ENCODE assay signal across 29 cellular contexts in genomic region chr10:2844925-2845324, GRCh38.
"Had no signal": no experiment of that assay in that cellular context is flagged by ENCODE, and none has a peak within 500 bp of the region (broad histone marks: within the 10 kb centered on the region; RNA-seq: fewer than 3 reads in every experiment).

No MANE protein-coding gene starts in this region.

- H3K4me1 ChIP-seq: adrenal gland, body of pancreas, breast epithelium had no signal

- H3K36me3 ChIP-seq: adrenal gland, brain microvascular endothelial cell, breast epithelium had no signal

- H3K4me3 ChIP-seq: adrenal gland, body of pancreas, breast epithelium had no signal

- H3K27ac ChIP-seq: adrenal gland, body of pancreas, brain microvascular endothelial cell, breast epithelium, VCaP had no signal

- H3K9me3 ChIP-seq: adrenal gland, body of pancreas, breast epithelium had no signal

- H3K27me3 ChIP-seq: adrenal gland, body of pancreas, brain microvascular endothelial cell had no signal

- DNase-seq: activated CD4-positive, alpha-beta memory T cell treated with anti-CD3 and anti-CD28 coated beads, Interleukin-2, amount 10 ng/mL, durations not matched to agents 7 days and 5 days; activated CD4-positive, alpha-beta T cell treated with anti-CD3 and anti-CD28 coated beads for 1 hour; activated CD4-positive, alpha-beta T cell treated with anti-CD3 and anti-CD28 coated beads for 36 hours; activated CD4-positive, alpha-beta T cell treated with anti-CD3 and anti-CD28 coated beads for 48 hours; activated CD4-positive, alpha-beta T cell treated with anti-CD3 and anti-CD28 coated beads, Interleukin-2, amount 10 ng/mL, durations not matched to agents 7 days and 5 days; activated CD4-positive, alpha-beta T cell treated with anti-CD3 and anti-CD28 coated beads, Interleukin-2, amount 50 U/mL, for 48 hours; activated CD4-positive, CD25-positive, alpha-beta regulatory T cell; activated CD8-positive, alpha-beta memory T cell treated with anti-CD3 and anti-CD28 coated beads, Interleukin-2, amount 50 U/mL, for 4 hours; activated effector memory CD4-positive, alpha-beta T cell treated with anti-CD3 and anti-CD28 coated beads, Interleukin-2, amount 50 U/mL, for 16 hours; activated gamma-delta T cell treated with Interleukin-2 at 50 U/mL for 16 hours; activated naive CD4-positive, alpha-beta T cell; activated naive CD4-positive, alpha-beta T cell treated with anti-CD3 and anti-CD28 coated beads for 36 hours; activated naive CD4-positive, alpha-beta T cell treated with anti-CD3 and anti-CD28 coated beads, Interleukin-2, amount 50 U/mL, for 16 hours; activated naive CD8-positive, alpha-beta T cell treated with anti-CD3 and anti-CD28 coated beads for 36 hours; activated T-cell treated with anti-CD3 and anti-CD28 coated beads for 4 hours; activated T-cell treated with anti-CD3 and anti-CD28 coated beads, Interleukin-2, amount 50 U/mL, for 1 hour; activated T-cell treated with anti-CD3 and anti-CD28 coated beads, Interleukin-2, amount 50 U/mL, for 4 hours; activated T-cell treated with anti-CD3 and anti-CD28 coated beads, Interleukin-2, amount 50 U/mL, for 72 hours; adrenal gland; amniotic stem cell; aorta; body of pancreas; brain microvascular endothelial cell; central memory CD4-positive, alpha-beta T cell; T-helper 1 cell; T-helper 2 cell; T-helper 9 cell had no signal
